Comparison of ENCODE assay signal across 1 cellular context in the genomic region with DNA sequence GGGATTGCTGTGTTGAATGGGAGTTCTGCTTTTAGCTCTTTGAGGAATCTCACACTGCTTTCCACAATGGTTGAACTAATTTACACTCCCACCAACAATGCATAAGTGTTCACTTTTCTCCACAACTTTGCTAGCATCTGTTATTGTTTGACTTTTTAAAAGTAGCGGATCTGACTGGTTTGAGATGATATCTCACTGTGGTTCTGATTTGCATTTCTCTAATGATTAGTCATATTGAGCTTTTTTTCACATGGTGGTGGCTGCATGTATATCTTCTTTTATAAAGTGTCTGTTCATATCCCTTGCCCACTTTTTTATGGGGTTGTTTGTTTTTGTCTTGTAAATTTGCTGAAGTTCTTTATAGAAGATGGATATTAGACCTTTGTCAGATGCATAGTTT.
TF ChIP-seq lines count a peak whose summit lies in the region.

No MANE protein-coding gene starts in this region.

TF ChIP-seq in K562, 482 proteins besides CTCF, POLR2A, EP300 and RAD21 (continued from another document and continues in another):
- TF ChIP-seq SMC3 (conservative IDR thresholded peaks at IDR 0.05; ENCODE audit: insufficient read depth, low read depth, low read length) (no peak), FOSL1 (tag; conservative IDR thresholded peaks at IDR 0.05) (peak; percentile 38; the same call in 1 of the 2 replicates), GATA2 (CRISPR knock-in tag; IDR thresholded peaks at IDR 0.05) (no peak), ZNF217 (CRISPR knock-in tag; IDR thresholded peaks at IDR 0.05) (no peak), TCFL5 (CRISPR knock-in tag; conservative IDR thresholded peaks at IDR 0.05) (no peak), RBM34 (IDR thresholded peaks at IDR 0.05; ENCODE audit: borderline replicate concordance, insufficient read depth, low read length) (no peak), ZEB2 (IDR thresholded peaks at IDR 0.05) (no peak), ZNF134 (CRISPR knock-in tag; conservative IDR thresholded peaks at IDR 0.05) (no peak), ZNF316 (IDR thresholded peaks at IDR 0.05) (peak; percentile 72), NR2F6 (CRISPR knock-in tag; IDR thresholded peaks at IDR 0.05) (no peak), SRSF9 (IDR thresholded peaks at IDR 0.05; ENCODE audit: borderline replicate concordance, low read depth, low read length) (no peak), MYBL2 (IDR thresholded peaks at IDR 0.05; ENCODE audit: low read depth) (peak; percentile 75), MYBL2 (CRISPR knock-in tag; IDR thresholded peaks at IDR 0.05; ENCODE audit: borderline replicate concordance) (no peak), TRIM24 (IDR thresholded peaks at IDR 0.05) (peak in 1 of 2 experiments; percentile 31; a peak in 1 of 4 replicates), KDM1A (IDR thresholded peaks at IDR 0.05) (no peak), KAT7 (CRISPR knock-in tag; IDR thresholded peaks at IDR 0.05; ENCODE audit: borderline replicate concordance) (no peak), CBFB (CRISPR knock-in tag; IDR thresholded peaks at IDR 0.05) (no peak), ZFP1 (CRISPR knock-in tag; IDR thresholded peaks at IDR 0.05) (no peak), KDM2B (CRISPR knock-in tag; IDR thresholded peaks at IDR 0.05) (no peak), PPARD (CRISPR knock-in tag; IDR thresholded peaks at IDR 0.05) (no peak), POLR3G (IDR thresholded peaks at IDR 0.05; ENCODE audit: extremely low read depth, insufficient read length, insufficient replicate concordance) (no peak), ZNF311 (CRISPR knock-in tag; IDR thresholded peaks at IDR 0.05) (no peak), CTBP1 (IDR thresholded peaks at IDR 0.05; ENCODE audit: borderline replicate concordance) (no peak), SMAD3 (CRISPR knock-in tag; conservative IDR thresholded peaks at IDR 0.05) (no peak), HDAC2 (IDR thresholded peaks at IDR 0.05) (no peak), HMGN3 (IDR thresholded peaks at IDR 0.05; ENCODE audit: borderline replicate concordance, extremely low read depth, insufficient read length, low read depth, low read length) (no peak), FOXM1 (IDR thresholded peaks at IDR 0.05; ENCODE audit: low read depth) (peak; percentile 91), FOXM1 (CRISPR knock-in tag; IDR thresholded peaks at IDR 0.05; ENCODE audit: low read depth) (no peak), CBX5 (IDR thresholded peaks at IDR 0.05; ENCODE audit: borderline replicate concordance, low read depth) (no peak), HOXB6 (CRISPR knock-in tag; IDR thresholded peaks at IDR 0.05; ENCODE audit: borderline replicate concordance) (no peak), MTF1 (CRISPR knock-in tag; IDR thresholded peaks at IDR 0.05; ENCODE audit: borderline replicate concordance) (no peak), BMI1 (IDR thresholded peaks at IDR 0.05; ENCODE audit: low read length) (no peak), PHF20 (IDR thresholded peaks at IDR 0.05; ENCODE audit: partially characterized antibody) (no peak), ILK (tag; IDR thresholded peaks at IDR 0.05; ENCODE audit: borderline replicate concordance, low read depth) (no peak), ZNF445 (CRISPR knock-in tag; IDR thresholded peaks at IDR 0.05; ENCODE audit: low read depth) (no peak), NFYB (IDR thresholded peaks at IDR 0.05; ENCODE audit: extremely low read depth, insufficient read length) (no peak)
- TF ChIP-seq, protein P1, sequence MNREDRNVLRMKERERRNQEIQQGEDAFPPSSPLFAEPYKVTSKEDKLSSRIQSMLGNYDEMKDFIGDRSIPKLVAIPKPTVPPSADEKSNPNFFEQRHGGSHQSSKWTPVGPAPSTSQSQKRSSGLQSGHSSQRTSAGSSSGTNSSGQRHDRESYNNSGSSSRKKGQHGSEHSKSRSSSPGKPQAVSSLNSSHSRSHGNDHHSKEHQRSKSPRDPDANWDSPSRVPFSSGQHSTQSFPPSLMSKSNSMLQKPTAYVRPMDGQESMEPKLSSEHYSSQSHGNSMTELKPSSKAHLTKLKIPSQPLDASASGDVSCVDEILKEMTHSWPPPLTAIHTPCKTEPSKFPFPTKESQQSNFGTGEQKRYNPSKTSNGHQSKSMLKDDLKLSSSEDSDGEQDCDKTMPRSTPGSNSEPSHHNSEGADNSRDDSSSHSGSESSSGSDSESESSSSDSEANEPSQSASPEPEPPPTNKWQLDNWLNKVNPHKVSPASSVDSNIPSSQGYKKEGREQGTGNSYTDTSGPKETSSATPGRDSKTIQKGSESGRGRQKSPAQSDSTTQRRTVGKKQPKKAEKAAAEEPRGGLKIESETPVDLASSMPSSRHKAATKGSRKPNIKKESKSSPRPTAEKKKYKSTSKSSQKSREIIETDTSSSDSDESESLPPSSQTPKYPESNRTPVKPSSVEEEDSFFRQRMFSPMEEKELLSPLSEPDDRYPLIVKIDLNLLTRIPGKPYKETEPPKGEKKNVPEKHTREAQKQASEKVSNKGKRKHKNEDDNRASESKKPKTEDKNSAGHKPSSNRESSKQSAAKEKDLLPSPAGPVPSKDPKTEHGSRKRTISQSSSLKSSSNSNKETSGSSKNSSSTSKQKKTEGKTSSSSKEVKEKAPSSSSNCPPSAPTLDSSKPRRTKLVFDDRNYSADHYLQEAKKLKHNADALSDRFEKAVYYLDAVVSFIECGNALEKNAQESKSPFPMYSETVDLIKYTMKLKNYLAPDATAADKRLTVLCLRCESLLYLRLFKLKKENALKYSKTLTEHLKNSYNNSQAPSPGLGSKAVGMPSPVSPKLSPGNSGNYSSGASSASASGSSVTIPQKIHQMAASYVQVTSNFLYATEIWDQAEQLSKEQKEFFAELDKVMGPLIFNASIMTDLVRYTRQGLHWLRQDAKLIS (CRISPR knock-in tag; IDR thresholded peaks at IDR 0.05): no peak
- TF ChIP-seq, protein P2, sequence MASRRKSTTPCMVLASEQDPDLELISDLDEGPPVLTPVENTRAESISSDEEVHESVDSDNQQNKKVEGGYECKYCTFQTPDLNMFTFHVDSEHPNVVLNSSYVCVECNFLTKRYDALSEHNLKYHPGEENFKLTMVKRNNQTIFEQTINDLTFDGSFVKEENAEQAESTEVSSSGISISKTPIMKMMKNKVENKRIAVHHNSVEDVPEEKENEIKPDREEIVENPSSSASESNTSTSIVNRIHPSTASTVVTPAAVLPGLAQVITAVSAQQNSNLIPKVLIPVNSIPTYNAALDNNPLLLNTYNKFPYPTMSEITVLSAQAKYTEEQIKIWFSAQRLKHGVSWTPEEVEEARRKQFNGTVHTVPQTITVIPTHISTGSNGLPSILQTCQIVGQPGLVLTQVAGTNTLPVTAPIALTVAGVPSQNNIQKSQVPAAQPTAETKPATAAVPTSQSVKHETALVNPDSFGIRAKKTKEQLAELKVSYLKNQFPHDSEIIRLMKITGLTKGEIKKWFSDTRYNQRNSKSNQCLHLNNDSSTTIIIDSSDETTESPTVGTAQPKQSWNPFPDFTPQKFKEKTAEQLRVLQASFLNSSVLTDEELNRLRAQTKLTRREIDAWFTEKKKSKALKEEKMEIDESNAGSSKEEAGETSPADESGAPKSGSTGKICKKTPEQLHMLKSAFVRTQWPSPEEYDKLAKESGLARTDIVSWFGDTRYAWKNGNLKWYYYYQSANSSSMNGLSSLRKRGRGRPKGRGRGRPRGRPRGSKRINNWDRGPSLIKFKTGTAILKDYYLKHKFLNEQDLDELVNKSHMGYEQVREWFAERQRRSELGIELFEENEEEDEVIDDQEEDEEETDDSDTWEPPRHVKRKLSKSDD (conservative IDR thresholded peaks at IDR 0.05; ENCODE audit: low read length): no peak
- TF ChIP-seq, protein P3, sequence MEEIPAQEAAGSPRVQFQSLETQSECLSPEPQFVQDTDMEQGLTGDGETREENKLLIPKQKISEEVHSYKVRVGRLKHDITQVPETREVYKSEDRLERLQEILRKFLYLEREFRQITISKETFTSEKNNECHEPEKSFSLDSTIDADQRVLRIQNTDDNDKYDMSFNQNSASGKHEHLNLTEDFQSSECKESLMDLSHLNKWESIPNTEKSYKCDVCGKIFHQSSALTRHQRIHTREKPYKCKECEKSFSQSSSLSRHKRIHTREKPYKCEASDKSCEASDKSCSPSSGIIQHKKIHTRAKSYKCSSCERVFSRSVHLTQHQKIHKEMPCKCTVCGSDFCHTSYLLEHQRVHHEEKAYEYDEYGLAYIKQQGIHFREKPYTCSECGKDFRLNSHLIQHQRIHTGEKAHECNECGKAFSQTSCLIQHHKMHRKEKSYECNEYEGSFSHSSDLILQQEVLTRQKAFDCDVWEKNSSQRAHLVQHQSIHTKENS (CRISPR knock-in tag; IDR thresholded peaks at IDR 0.05): no peak
- TF ChIP-seq, protein P4, sequence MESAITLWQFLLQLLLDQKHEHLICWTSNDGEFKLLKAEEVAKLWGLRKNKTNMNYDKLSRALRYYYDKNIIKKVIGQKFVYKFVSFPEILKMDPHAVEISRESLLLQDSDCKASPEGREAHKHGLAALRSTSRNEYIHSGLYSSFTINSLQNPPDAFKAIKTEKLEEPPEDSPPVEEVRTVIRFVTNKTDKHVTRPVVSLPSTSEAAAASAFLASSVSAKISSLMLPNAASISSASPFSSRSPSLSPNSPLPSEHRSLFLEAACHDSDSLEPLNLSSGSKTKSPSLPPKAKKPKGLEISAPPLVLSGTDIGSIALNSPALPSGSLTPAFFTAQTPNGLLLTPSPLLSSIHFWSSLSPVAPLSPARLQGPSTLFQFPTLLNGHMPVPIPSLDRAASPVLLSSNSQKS (CRISPR knock-in tag; IDR thresholded peaks at IDR 0.05): no peak
- TF ChIP-seq, protein P5, sequence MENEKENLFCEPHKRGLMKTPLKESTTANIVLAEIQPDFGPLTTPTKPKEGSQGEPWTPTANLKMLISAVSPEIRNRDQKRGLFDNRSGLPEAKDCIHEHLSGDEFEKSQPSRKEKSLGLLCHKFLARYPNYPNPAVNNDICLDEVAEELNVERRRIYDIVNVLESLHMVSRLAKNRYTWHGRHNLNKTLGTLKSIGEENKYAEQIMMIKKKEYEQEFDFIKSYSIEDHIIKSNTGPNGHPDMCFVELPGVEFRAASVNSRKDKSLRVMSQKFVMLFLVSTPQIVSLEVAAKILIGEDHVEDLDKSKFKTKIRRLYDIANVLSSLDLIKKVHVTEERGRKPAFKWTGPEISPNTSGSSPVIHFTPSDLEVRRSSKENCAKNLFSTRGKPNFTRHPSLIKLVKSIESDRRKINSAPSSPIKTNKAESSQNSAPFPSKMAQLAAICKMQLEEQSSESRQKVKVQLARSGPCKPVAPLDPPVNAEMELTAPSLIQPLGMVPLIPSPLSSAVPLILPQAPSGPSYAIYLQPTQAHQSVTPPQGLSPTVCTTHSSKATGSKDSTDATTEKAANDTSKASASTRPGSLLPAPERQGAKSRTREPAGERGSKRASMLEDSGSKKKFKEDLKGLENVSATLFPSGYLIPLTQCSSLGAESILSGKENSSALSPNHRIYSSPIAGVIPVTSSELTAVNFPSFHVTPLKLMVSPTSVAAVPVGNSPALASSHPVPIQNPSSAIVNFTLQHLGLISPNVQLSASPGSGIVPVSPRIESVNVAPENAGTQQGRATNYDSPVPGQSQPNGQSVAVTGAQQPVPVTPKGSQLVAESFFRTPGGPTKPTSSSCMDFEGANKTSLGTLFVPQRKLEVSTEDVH (IDR thresholded peaks at IDR 0.05; ENCODE audit: low read depth, partially characterized antibody): no peak
- TF ChIP-seq, protein P6, sequence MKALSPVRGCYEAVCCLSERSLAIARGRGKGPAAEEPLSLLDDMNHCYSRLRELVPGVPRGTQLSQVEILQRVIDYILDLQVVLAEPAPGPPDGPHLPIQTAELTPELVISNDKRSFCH (CRISPR knock-in tag; IDR thresholded peaks at IDR 0.05): no peak
- TF ChIP-seq, protein P6 (tag; IDR thresholded peaks at IDR 0.05): no peak
- TF ChIP-seq, protein P7, sequence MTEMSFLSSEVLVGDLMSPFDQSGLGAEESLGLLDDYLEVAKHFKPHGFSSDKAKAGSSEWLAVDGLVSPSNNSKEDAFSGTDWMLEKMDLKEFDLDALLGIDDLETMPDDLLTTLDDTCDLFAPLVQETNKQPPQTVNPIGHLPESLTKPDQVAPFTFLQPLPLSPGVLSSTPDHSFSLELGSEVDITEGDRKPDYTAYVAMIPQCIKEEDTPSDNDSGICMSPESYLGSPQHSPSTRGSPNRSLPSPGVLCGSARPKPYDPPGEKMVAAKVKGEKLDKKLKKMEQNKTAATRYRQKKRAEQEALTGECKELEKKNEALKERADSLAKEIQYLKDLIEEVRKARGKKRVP (CRISPR knock-in tag; IDR thresholded peaks at IDR 0.05): no peak
- TF ChIP-seq, protein P8, sequence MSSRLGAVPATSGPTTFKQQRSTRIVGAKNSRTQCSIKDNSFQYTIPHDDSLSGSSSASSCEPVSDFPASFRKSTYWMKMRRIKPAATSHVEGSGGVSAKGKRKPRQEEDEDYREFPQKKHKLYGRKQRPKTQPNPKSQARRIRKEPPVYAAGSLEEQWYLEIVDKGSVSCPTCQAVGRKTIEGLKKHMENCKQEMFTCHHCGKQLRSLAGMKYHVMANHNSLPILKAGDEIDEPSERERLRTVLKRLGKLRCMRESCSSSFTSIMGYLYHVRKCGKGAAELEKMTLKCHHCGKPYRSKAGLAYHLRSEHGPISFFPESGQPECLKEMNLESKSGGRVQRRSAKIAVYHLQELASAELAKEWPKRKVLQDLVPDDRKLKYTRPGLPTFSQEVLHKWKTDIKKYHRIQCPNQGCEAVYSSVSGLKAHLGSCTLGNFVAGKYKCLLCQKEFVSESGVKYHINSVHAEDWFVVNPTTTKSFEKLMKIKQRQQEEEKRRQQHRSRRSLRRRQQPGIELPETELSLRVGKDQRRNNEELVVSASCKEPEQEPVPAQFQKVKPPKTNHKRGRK (tag; IDR thresholded peaks at IDR 0.05): no peak
